ENCODE assay signal across 1 cellular context in genomic region chr4:110637408-110638131, GRCh38.
TF ChIP-seq lines count a peak whose summit lies in the region.

No MANE protein-coding gene starts in this region.

TF ChIP-seq in HCT116, 20 proteins besides CTCF, POLR2A, EP300 and RAD21 (continued from another document):
- TF ChIP-seq, protein P1, sequence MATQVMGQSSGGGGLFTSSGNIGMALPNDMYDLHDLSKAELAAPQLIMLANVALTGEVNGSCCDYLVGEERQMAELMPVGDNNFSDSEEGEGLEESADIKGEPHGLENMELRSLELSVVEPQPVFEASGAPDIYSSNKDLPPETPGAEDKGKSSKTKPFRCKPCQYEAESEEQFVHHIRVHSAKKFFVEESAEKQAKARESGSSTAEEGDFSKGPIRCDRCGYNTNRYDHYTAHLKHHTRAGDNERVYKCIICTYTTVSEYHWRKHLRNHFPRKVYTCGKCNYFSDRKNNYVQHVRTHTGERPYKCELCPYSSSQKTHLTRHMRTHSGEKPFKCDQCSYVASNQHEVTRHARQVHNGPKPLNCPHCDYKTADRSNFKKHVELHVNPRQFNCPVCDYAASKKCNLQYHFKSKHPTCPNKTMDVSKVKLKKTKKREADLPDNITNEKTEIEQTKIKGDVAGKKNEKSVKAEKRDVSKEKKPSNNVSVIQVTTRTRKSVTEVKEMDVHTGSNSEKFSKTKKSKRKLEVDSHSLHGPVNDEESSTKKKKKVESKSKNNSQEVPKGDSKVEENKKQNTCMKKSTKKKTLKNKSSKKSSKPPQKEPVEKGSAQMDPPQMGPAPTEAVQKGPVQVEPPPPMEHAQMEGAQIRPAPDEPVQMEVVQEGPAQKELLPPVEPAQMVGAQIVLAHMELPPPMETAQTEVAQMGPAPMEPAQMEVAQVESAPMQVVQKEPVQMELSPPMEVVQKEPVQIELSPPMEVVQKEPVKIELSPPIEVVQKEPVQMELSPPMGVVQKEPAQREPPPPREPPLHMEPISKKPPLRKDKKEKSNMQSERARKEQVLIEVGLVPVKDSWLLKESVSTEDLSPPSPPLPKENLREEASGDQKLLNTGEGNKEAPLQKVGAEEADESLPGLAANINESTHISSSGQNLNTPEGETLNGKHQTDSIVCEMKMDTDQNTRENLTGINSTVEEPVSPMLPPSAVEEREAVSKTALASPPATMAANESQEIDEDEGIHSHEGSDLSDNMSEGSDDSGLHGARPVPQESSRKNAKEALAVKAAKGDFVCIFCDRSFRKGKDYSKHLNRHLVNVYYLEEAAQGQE (IDR thresholded peaks at IDR 0.05; ENCODE audit: low read depth) = no peak
- no peak for TF ChIP-seq SRF (IDR thresholded peaks at IDR 0.05; ENCODE audit: low read depth)
- TF ChIP-seq SP1 (IDR thresholded peaks at IDR 0.05; ENCODE audit: low read depth) = no peak
- TF ChIP-seq CBX3 (IDR thresholded peaks at IDR 0.05; ENCODE audit: low read depth) = no peak
